Comparison of ENCODE assay signal across 8 cellular contexts in genomic region chr20:56358600-56359211, GRCh38. TPM values are rescaled to one million over a fixed set of nuclear protein-coding genes. Genes with fewer than 3 reads are reported as not detected.
DNase-seq lines count a peak whose midpoint lies in the region; ATAC-seq and TF ChIP-seq lines count a peak whose summit lies in the region.

TSS of gene FAM210B (plus strand) at chr20:56358974. CDS start at chr20:56359006, 32 bp downstream.

- TF ChIP-seq CTCF in OCI-LY1 (IDR thresholded peaks at IDR 0.05; ENCODE audit: low read length) (no peak), mucosa of descending colon (IDR thresholded peaks at IDR 0.05) (no peak)

- 0 out of 2 replicates have a peak within 1 kb of the TSS, but pooled peaks have one; percentile 18 for H2AFZ ChIP-seq in OCI-LY1 (ENCODE audit: low read length)

- H3K9me3 ChIP-seq in OCI-LY1 (ENCODE audit: low read length) (no peaks in the 10 kb centered on the region), mucosa of descending colon (no peaks in the 10 kb centered on the region)

- no peaks in the 10 kb centered on the region for H3F3A ChIP-seq in OCI-LY1 (ENCODE audit: insufficient read depth, low read length)

- H3K36me3 ChIP-seq in OCI-LY1 (ENCODE audit: insufficient read depth, low read length), result no peaks in the 10 kb centered on the region
- H3K36me3 ChIP-seq in mucosa of descending colon (ENCODE audit: low read depth), result no peaks in the 10 kb centered on the region

- no peaks in the 10 kb centered on the region for H4K20me1 ChIP-seq in OCI-LY1 (ENCODE audit: insufficient read depth, low read length)

- no peaks in the 10 kb centered on the region for H3K27me3 ChIP-seq in OCI-LY1 (ENCODE audit: insufficient read depth, low read length)

- peak within 1 kb of the TSS; percentile 54; the same call in 1 of the 2 replicates for H3K9ac ChIP-seq in OCI-LY1 (ENCODE audit: low read length)

- H3K9me2 ChIP-seq in OCI-LY1 (ENCODE audit: low read depth, low read length), result no peaks in the 10 kb centered on the region

- no peak within 1 kb of the TSS for H3K27ac ChIP-seq in OCI-LY1 (ENCODE audit: low read depth, low read length, poor library complexity, severe bottlenecking)
- H3K27ac ChIP-seq in epithelial cell of prostate, result peak within 1 kb of the TSS; percentile 88

- DNase-seq in COLO668 (lab: John Stamatoyannopoulos, UW; ENCODE audit: unreplicated experiment) (peak; percentile 91), HUDEP-2 (lab: John Stamatoyannopoulos, UW; ENCODE audit: unreplicated experiment in 76 of 76) (peak in 73 of 76 experiments; percentile 9 to 92 (median 76)), epithelial cell of prostate (ENCODE audit: low read depth, low spot score) (peak; percentile 41), mucosa of descending colon (peak; percentile 85 to 92 (median 92))
- DNase-seq in activated T-cell treated with anti-CD3 and anti-CD28 coated beads, Interleukin-2, amount 50 U/mL, for 1 hour, result peak; percentile 84
- peak; percentile 44 to 64 for DNase-seq in stimulated activated CD8-positive, alpha-beta memory T cell treated with anti-CD3 and anti-CD28 coated beads, Interleukin-4, amount 100 ng/mL, for 1 hour (ENCODE audit: low read depth in 2 of 2, low spot score in 1 of 2)

- H3K4me1 ChIP-seq in OCI-LY1 (ENCODE audit: insufficient read depth, low read length, severe bottlenecking), result peaks cover 9% of the 10 kb centered on the region
- peaks cover 8% of the 10 kb centered on the region for H3K4me1 ChIP-seq in mucosa of descending colon (ENCODE audit: low read depth)

- intact Hi-C loops in mucosa of descending colon (cut with DNase I, micrococcal nuclease), result no loop called here

- no peaks in the 10 kb centered on the region for H3K79me2 ChIP-seq in OCI-LY1 (ENCODE audit: insufficient read depth, low read length)

- peak; percentile 98 for ATAC-seq in GM21390 (IDR thresholded peaks at IDR 0.05; ENCODE audit: unreplicated experiment)
- ATAC-seq in mucosa of descending colon, result peak; percentile 99

- H3K4me3 ChIP-seq in OCI-LY1 (ENCODE audit: low read depth, low read length, poor library complexity, severe bottlenecking), result peak within 1 kb of the TSS; percentile 60
- H3K4me3 ChIP-seq in mucosa of descending colon, result peak within 1 kb of the TSS; percentile 68

- peak within 1 kb of the TSS; percentile 80 for H3K4me2 ChIP-seq in OCI-LY1 (ENCODE audit: low read length)

RNA-seq across cellular contexts. Expression of gene FAM210B, which starts in this region (rescaled TPM):
- total RNA-seq in mucosa of descending colon, result 10 to 100 TPM; 27.5 to 49.5 (median 31.5) TPM

Comparison
In these comparisons a context has a peak if more than half of its experiments do, and no peak if none do; other contexts are left out.
1. DNase-seq: peak in every context shown above with its lines; median percentile 92 in mucosa of descending colon; 91 in COLO668; 84 in activated T-cell treated with anti-CD3 and anti-CD28 coated beads, Interleukin-2, amount 50 U/mL, for 1 hour; 76 in HUDEP-2; 54 in stimulated activated CD8-positive, alpha-beta memory T cell treated with anti-CD3 and anti-CD28 coated beads, Interleukin-4, amount 100 ng/mL, for 1 hour; 41 in epithelial cell of prostate.